ENCODE assay signal across 1 cellular context in genomic region chr18:58402951-58403702, GRCh38.
TF ChIP-seq lines count a peak whose summit lies in the region.

No MANE protein-coding gene starts in this region.

TF ChIP-seq in HepG2, 621 proteins besides CTCF, POLR2A, EP300 and RAD21 (continued from another document and continues in another):
- peak; percentile 49 for TF ChIP-seq THAP11 (CRISPR knock-in tag; IDR thresholded peaks at IDR 0.05)
- peak; percentile 97 for TF ChIP-seq BCL3 (CRISPR knock-in tag; IDR thresholded peaks at IDR 0.05)
- TF ChIP-seq ZNF329 (CRISPR knock-in tag; IDR thresholded peaks at IDR 0.05; ENCODE audit: low read depth): peak; percentile 78
- TF ChIP-seq SRF (IDR thresholded peaks at IDR 0.05; ENCODE audit: low read depth, low read length): no peak
- TF ChIP-seq PRMT3 (CRISPR knock-in tag; IDR thresholded peaks at IDR 0.05; ENCODE audit: borderline replicate concordance, low read depth): peak; percentile 26; the same call in 1 of the 2 replicates
- TF ChIP-seq ELF4 (CRISPR knock-in tag; IDR thresholded peaks at IDR 0.05; ENCODE audit: borderline replicate concordance): no peak
- TF ChIP-seq ZNF143 (CRISPR knock-in tag; IDR thresholded peaks at IDR 0.05): peak; percentile 56; the same call in 1 of the 2 replicates
- peak; percentile 97 for TF ChIP-seq AGO2 (optimal IDR thresholded peaks at IDR 0.05; ENCODE audit: low read depth, low read length)
- TF ChIP-seq ZNF883 (CRISPR knock-in tag; IDR thresholded peaks at IDR 0.05; ENCODE audit: not compliant biosample characterization): peak; percentile 93
- TF ChIP-seq, protein P1, sequence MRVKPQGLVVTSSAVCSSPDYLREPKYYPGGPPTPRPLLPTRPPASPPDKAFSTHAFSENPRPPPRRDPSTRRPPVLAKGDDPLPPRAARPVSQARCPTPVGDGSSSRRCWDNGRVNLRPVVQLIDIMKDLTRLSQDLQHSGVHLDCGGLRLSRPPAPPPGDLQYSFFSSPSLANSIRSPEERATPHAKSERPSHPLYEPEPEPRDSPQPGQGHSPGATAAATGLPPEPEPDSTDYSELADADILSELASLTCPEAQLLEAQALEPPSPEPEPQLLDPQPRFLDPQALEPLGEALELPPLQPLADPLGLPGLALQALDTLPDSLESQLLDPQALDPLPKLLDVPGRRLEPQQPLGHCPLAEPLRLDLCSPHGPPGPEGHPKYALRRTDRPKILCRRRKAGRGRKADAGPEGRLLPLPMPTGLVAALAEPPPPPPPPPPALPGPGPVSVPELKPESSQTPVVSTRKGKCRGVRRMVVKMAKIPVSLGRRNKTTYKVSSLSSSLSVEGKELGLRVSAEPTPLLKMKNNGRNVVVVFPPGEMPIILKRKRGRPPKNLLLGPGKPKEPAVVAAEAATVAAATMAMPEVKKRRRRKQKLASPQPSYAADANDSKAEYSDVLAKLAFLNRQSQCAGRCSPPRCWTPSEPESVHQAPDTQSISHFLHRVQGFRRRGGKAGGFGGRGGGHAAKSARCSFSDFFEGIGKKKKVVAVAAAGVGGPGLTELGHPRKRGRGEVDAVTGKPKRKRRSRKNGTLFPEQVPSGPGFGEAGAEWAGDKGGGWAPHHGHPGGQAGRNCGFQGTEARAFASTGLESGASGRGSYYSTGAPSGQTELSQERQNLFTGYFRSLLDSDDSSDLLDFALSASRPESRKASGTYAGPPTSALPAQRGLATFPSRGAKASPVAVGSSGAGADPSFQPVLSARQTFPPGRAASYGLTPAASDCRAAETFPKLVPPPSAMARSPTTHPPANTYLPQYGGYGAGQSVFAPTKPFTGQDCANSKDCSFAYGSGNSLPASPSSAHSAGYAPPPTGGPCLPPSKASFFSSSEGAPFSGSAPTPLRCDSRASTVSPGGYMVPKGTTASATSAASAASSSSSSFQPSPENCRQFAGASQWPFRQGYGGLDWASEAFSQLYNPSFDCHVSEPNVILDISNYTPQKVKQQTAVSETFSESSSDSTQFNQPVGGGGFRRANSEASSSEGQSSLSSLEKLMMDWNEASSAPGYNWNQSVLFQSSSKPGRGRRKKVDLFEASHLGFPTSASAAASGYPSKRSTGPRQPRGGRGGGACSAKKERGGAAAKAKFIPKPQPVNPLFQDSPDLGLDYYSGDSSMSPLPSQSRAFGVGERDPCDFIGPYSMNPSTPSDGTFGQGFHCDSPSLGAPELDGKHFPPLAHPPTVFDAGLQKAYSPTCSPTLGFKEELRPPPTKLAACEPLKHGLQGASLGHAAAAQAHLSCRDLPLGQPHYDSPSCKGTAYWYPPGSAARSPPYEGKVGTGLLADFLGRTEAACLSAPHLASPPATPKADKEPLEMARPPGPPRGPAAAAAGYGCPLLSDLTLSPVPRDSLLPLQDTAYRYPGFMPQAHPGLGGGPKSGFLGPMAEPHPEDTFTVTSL (CRISPR knock-in tag; IDR thresholded peaks at IDR 0.05; ENCODE audit: borderline replicate concordance): peak; percentile 89
- peak; percentile 77 for TF ChIP-seq JUND (CRISPR knock-in tag; IDR thresholded peaks at IDR 0.05)
- TF ChIP-seq, protein P2, sequence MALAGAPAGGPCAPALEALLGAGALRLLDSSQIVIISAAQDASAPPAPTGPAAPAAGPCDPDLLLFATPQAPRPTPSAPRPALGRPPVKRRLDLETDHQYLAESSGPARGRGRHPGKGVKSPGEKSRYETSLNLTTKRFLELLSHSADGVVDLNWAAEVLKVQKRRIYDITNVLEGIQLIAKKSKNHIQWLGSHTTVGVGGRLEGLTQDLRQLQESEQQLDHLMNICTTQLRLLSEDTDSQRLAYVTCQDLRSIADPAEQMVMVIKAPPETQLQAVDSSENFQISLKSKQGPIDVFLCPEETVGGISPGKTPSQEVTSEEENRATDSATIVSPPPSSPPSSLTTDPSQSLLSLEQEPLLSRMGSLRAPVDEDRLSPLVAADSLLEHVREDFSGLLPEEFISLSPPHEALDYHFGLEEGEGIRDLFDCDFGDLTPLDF (CRISPR knock-in tag; IDR thresholded peaks at IDR 0.05): no peak
- TF ChIP-seq ZFAT (CRISPR knock-in tag; conservative IDR thresholded peaks at IDR 0.05): no peak
- TF ChIP-seq ZNF547 (CRISPR knock-in tag; IDR thresholded peaks at IDR 0.05): peak; percentile 94; the same call in 1 of the 2 replicates
- TF ChIP-seq NONO (IDR thresholded peaks at IDR 0.05): no peak
- TF ChIP-seq NONO (CRISPR knock-in tag; conservative IDR thresholded peaks at IDR 0.05): peak; percentile 81
- TF ChIP-seq MIXL1 (CRISPR knock-in tag; IDR thresholded peaks at IDR 0.05): peak; percentile 84
- no peak for TF ChIP-seq ZMAT3 (CRISPR knock-in tag; conservative IDR thresholded peaks at IDR 0.05)
- peak; percentile 97 for TF ChIP-seq ZBTB4 (CRISPR knock-in tag; IDR thresholded peaks at IDR 0.05; ENCODE audit: borderline replicate concordance)
- 0 out of 2 replicates have a peak, but pooled peaks have one; percentile 62 for TF ChIP-seq ZNF567 (CRISPR knock-in tag; IDR thresholded peaks at IDR 0.05; ENCODE audit: borderline replicate concordance)
- TF ChIP-seq ZKSCAN8 (CRISPR knock-in tag; IDR thresholded peaks at IDR 0.05; ENCODE audit: borderline replicate concordance): peak; percentile 75
- TF ChIP-seq CBX5 (CRISPR knock-in tag; IDR thresholded peaks at IDR 0.05; ENCODE audit: borderline replicate concordance): peak; percentile 75; the same call in 1 of the 2 replicates
- TF ChIP-seq MBNL3 (CRISPR knock-in tag; conservative IDR thresholded peaks at IDR 0.05): no peak
- TF ChIP-seq, protein P3, sequence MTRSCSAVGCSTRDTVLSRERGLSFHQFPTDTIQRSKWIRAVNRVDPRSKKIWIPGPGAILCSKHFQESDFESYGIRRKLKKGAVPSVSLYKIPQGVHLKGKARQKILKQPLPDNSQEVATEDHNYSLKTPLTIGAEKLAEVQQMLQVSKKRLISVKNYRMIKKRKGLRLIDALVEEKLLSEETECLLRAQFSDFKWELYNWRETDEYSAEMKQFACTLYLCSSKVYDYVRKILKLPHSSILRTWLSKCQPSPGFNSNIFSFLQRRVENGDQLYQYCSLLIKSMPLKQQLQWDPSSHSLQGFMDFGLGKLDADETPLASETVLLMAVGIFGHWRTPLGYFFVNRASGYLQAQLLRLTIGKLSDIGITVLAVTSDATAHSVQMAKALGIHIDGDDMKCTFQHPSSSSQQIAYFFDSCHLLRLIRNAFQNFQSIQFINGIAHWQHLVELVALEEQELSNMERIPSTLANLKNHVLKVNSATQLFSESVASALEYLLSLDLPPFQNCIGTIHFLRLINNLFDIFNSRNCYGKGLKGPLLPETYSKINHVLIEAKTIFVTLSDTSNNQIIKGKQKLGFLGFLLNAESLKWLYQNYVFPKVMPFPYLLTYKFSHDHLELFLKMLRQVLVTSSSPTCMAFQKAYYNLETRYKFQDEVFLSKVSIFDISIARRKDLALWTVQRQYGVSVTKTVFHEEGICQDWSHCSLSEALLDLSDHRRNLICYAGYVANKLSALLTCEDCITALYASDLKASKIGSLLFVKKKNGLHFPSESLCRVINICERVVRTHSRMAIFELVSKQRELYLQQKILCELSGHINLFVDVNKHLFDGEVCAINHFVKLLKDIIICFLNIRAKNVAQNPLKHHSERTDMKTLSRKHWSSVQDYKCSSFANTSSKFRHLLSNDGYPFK (CRISPR knock-in tag; IDR thresholded peaks at IDR 0.05; ENCODE audit: borderline replicate concordance): peak; percentile 41; the same call in 1 of the 2 replicates
- TF ChIP-seq TOPORS (CRISPR knock-in tag; IDR thresholded peaks at IDR 0.05): 0 out of 2 replicates have a peak, but pooled peaks have one; percentile 77
- TF ChIP-seq ZNF224 (CRISPR knock-in tag; IDR thresholded peaks at IDR 0.05): 0 out of 2 replicates have a peak, but pooled peaks have one; percentile 73
- TF ChIP-seq, protein P4, sequence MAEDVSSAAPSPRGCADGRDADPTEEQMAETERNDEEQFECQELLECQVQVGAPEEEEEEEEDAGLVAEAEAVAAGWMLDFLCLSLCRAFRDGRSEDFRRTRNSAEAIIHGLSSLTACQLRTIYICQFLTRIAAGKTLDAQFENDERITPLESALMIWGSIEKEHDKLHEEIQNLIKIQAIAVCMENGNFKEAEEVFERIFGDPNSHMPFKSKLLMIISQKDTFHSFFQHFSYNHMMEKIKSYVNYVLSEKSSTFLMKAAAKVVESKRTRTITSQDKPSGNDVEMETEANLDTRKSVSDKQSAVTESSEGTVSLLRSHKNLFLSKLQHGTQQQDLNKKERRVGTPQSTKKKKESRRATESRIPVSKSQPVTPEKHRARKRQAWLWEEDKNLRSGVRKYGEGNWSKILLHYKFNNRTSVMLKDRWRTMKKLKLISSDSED (CRISPR knock-in tag; IDR thresholded peaks at IDR 0.05): no peak; the same call in 1 of the 2 replicates
- TF ChIP-seq SNAI1 (CRISPR knock-in tag; IDR thresholded peaks at IDR 0.05; ENCODE audit: borderline replicate concordance): 0 out of 2 replicates have a peak, but pooled peaks have one; percentile 31
- 0 out of 2 replicates have a peak, but pooled peaks have one; percentile 5 for TF ChIP-seq HINFP (CRISPR knock-in tag; IDR thresholded peaks at IDR 0.05; ENCODE audit: low read depth)
- no peak for TF ChIP-seq ZNF550 (CRISPR knock-in tag; IDR thresholded peaks at IDR 0.05; ENCODE audit: borderline replicate concordance)
- no peak for TF ChIP-seq ZNF569 (CRISPR knock-in tag; IDR thresholded peaks at IDR 0.05; ENCODE audit: borderline replicate concordance)
- TF ChIP-seq NFIC (IDR thresholded peaks at IDR 0.05; ENCODE audit: low read length): no peak
- TF ChIP-seq ZNF747 (CRISPR knock-in tag; IDR thresholded peaks at IDR 0.05; ENCODE audit: borderline replicate concordance): no peak
- no peak for TF ChIP-seq ZNF549 (CRISPR knock-in tag; IDR thresholded peaks at IDR 0.05)
- no peak for TF ChIP-seq NFIB (CRISPR knock-in tag; IDR thresholded peaks at IDR 0.05; ENCODE audit: borderline replicate concordance)
- TF ChIP-seq ZFP41 (CRISPR knock-in tag; IDR thresholded peaks at IDR 0.05; ENCODE audit: borderline replicate concordance): no peak; the same call in 1 of the 2 replicates
- peak; percentile 86; the same call in 1 of the 2 replicates for TF ChIP-seq SMAD9 (CRISPR knock-in tag; IDR thresholded peaks at IDR 0.05)
- peak; percentile 88 for TF ChIP-seq BHLHE40 (IDR thresholded peaks at IDR 0.05; ENCODE audit: low read length)
- peak; percentile 22; the same call in 1 of the 2 replicates for TF ChIP-seq ZNF691 (CRISPR knock-in tag; IDR thresholded peaks at IDR 0.05; ENCODE audit: borderline replicate concordance, low read depth)
- no peak for TF ChIP-seq ZNF672 (CRISPR knock-in tag; IDR thresholded peaks at IDR 0.05)
